Comparison of ENCODE assay signal across 8 cellular contexts in genomic region chr12:120119395-120119973, GRCh38. TPM values are rescaled to one million over a fixed set of nuclear protein-coding genes. Genes with fewer than 3 reads are reported as not detected.
DNase-seq lines count a peak whose midpoint lies in the region; ATAC-seq and TF ChIP-seq lines count a peak whose summit lies in the region.

No MANE protein-coding gene starts in this region.

- H4K20me1 ChIP-seq in OCI-LY7 (ENCODE audit: insufficient read depth, low read length): peaks cover 14% of the 10 kb centered on the region

- BruUV-seq in OCI-LY7 (replicated peaks; lab: Mats Ljungman, UMichigan): no TSS peak

- H2AFZ ChIP-seq in OCI-LY7 (ENCODE audit: low read length): no peak overlapping the region

- H3K4me2 ChIP-seq in OCI-LY7 (ENCODE audit: low read length): peak overlapping the region; percentile 80

- H3K27ac ChIP-seq in OCI-LY7 (ENCODE audit: low read depth, low read length, poor library complexity, severe bottlenecking): peak overlapping the region; percentile 77
- H3K27ac ChIP-seq in epithelial cell of prostate: peak overlapping the region; percentile 91
- H3K27ac ChIP-seq in coronary artery: no peak overlapping the region

- H3K9me3 ChIP-seq in OCI-LY7 (ENCODE audit: low read length): no peaks in the 10 kb centered on the region

- peaks cover 53% of the 10 kb centered on the region for H3K79me2 ChIP-seq in OCI-LY7 (ENCODE audit: insufficient read depth, low read depth, low read length)

- H3K4me3 ChIP-seq in AG04449 (ENCODE audit: low read depth, low read length) (no peak overlapping the region), OCI-LY7 (ENCODE audit: low read depth, low read length, poor library complexity, severe bottlenecking) (peak overlapping the region; percentile 90), coronary artery (no peak overlapping the region)

- peak; percentile 31 for ATAC-seq in GM19463 (IDR thresholded peaks at IDR 0.05; ENCODE audit: unreplicated experiment)

- CTCF ChIA-PET in AG04449 (lab: Yijun Ruan, JAX): no interaction called here
- CTCF ChIA-PET in OCI-LY7 (lab: Charles Lee; ENCODE audit: unreplicated experiment): interaction anchor here (0.6 kb wide), 1 partner anchor 15 kb away, joined by 3 read pairs; no protein-coding TSS in a partner anchor

- no peak for TF ChIP-seq CTCF in AG04449 (IDR thresholded peaks at IDR 0.05; ENCODE audit: insufficient read depth, low read length, missing control alignments)
- no peak for TF ChIP-seq CTCF in OCI-LY7 (conservative IDR thresholded peaks at IDR 0.05; ENCODE audit: low read length)
- TF ChIP-seq CTCF in coronary artery (IDR thresholded peaks at IDR 0.05): no peak

- intact Hi-C loops in OCI-LY7 (cut with micrococcal nuclease; ENCODE audit: unreplicated experiment): loop anchor here (2.0 kb wide), 1 partner anchor 47 kb away; no protein-coding TSS in a partner anchor
- intact Hi-C loops in cardiac septum (cut with DNase I): loop anchor here (10.0 kb wide), 1 partner anchor 145 kb away; the partner anchor contains the start of gene PXN

- H3K4me1 ChIP-seq in OCI-LY7 (ENCODE audit: insufficient read depth, low read length, poor library complexity, severe bottlenecking): peaks cover 76% of the 10 kb centered on the region

- DNase-seq in AG04449 (ENCODE audit: low read depth, low spot score): peak; percentile 29
- DNase-seq in OCI-LY7 (ENCODE audit: low spot score): peak; percentile 59
- DNase-seq in epithelial cell of prostate (ENCODE audit: low read depth, low spot score): no peak
- DNase-seq in DMS 273 treated with DMSO at 0.1 percent for 48 hours (lab: John Stamatoyannopoulos, UW): no peak
- DNase-seq in coronary artery (ENCODE audit: low spot score): no peak
- DNase-seq in middle frontal gyrus (ENCODE audit: extremely low spot score, low spot score): no peak
- no peak for DNase-seq in cardiac septum (ENCODE audit: low spot score)

- no peaks in the 10 kb centered on the region for H3K9me2 ChIP-seq in OCI-LY7 (ENCODE audit: insufficient read depth, low read length)

- POLR2A ChIA-PET in AG04449 (lab: Yijun Ruan, JAX) (interaction anchor here (0.7 to 2.8 kb wide), 3 partner anchors 11 to 172 kb away, joined by 3 to 15 read pairs (median 6); partner anchors contain the start of genes RNU4-2 and RPLP0), OCI-LY7 (lab: Charles Lee) (interaction anchor here (0.5 to 8.4 kb wide), 12 partner anchors 9 to 242 kb away, joined by 3 to 86 read pairs (median 6); partner anchors contain the start of genes CIT and RPLP0)

- peaks cover 24% of the 10 kb centered on the region for H3K36me3 ChIP-seq in OCI-LY7 (ENCODE audit: insufficient read depth, low read length)

RNA-seq across cellular contexts. Expression of gene RAB35, which starts 2.9 kb away (rescaled TPM):
- total RNA-seq in OCI-LY7 (2014; rRNA removed; shearing (Covaris generic)): 30.9 and 42.2 TPM in 2 replicates
- total RNA-seq in OCI-LY7 (2022) (71.1 and 85.9 TPM in 2 replicates), cardiac septum (33.0 TPM)

Comparison
In these comparisons a context has a peak if more than half of its experiments do, and no peak if none do; other contexts are left out.
1. DNase-seq: peak in AG04449 (single experiment) and OCI-LY7 (single experiment); none in epithelial cell of prostate (single experiment), DMS 273 treated with DMSO at 0.1 percent for 48 hours (single experiment), coronary artery (single experiment), middle frontal gyrus (single experiment) and cardiac septum (single experiment).
2. H3K27ac ChIP-seq: peak in OCI-LY7 (single experiment) and epithelial cell of prostate (single experiment); none in coronary artery (0 of 2).